Comparison of ENCODE assay signal across 18 cellular contexts in genomic region chr14:79721399-79722084, GRCh38.
DNase-seq lines count a peak whose midpoint lies in the region; ATAC-seq, FAIRE-seq and TF ChIP-seq lines count a peak whose summit lies in the region.
"Had no signal": no experiment of that assay in that cellular context is flagged by ENCODE, and none has a peak within 500 bp of the region (broad histone marks: within the 10 kb centered on the region; RNA-seq: fewer than 3 reads in every experiment).

No MANE protein-coding gene starts in this region.

- no peak for TF ChIP-seq RAD21 in K562 (CRISPR knock-in tag; conservative IDR thresholded peaks at IDR 0.05 in 1 of 2, IDR thresholded peaks at IDR 0.05 in 1 of 2)

- no peaks in the 10 kb centered on the region for H3K9me3 ChIP-seq in A673 (ENCODE audit: low read depth, low read length, poor library complexity, severe bottlenecking)
- H3K9me3 ChIP-seq in K562 (replicated peaks; ENCODE audit: control insufficient read depth, insufficient read depth, low read depth, low read length), result no peaks in the 10 kb centered on the region

- H3K79me2 ChIP-seq in K562 (ENCODE audit: control insufficient read depth, insufficient read depth, low read length), result no peaks in the 10 kb centered on the region

- H3K27me3 Mint-ChIP-seq in stimulated activated naive CD8-positive, alpha-beta T cell treated with anti-CD3 and anti-CD28 coated beads, Interleukin-15, amount 100 ng/mL, for 72 hours, result no peaks in the 10 kb centered on the region
- H3K27me3 Mint-ChIP-seq in activated CD4-positive, alpha-beta memory T cell treated with anti-CD3 and anti-CD28 coated beads for 36 hours, result no peaks in the 10 kb centered on the region
- H3K27me3 Mint-ChIP-seq: B cell had no signal

- H3K4me3 ChIP-seq in A673 (ENCODE audit: low read depth, low read length, poor library complexity, severe bottlenecking) (no peak overlapping the region), K562 (no peak overlapping the region), retinal pigment epithelial cell (ENCODE audit: low read length) (no peak overlapping the region)
- H3K4me3 ChIP-seq: BLaER1 treated with 17β-estradiol and CSF1 and Interleukin-3, amounts not matched to agents 10 nM and 100 nM had no signal

- no peaks in the 10 kb centered on the region for H3K9me1 ChIP-seq in K562 (ENCODE audit: control insufficient read depth, insufficient read depth, low read length)

- no peak overlapping the region for H3K4me2 ChIP-seq in K562 (ENCODE audit: insufficient read depth, low read length)
- H3K4me2 ChIP-seq: BLaER1 treated with 17β-estradiol and CSF1 and Interleukin-3, amounts not matched to agents 10 nM and 100 nM had no signal

- no TSS peak for BruUV-seq in A673 (replicated peaks; lab: Mats Ljungman, UMichigan)
- no TSS peak for BruUV-seq in K562 (replicated peaks; lab: Mats Ljungman, UMichigan)

- ATAC-seq in K562, result no peak
- ATAC-seq in stimulated activated naive CD8-positive, alpha-beta T cell treated with anti-CD3 and anti-CD28 coated beads, Interleukin-15, amount 100 ng/mL, for 72 hours, result no peak
- ATAC-seq: CD8-positive, alpha-beta T cell had no signal

- TF ChIP-seq CTCF in A673 (conservative IDR thresholded peaks at IDR 0.05; ENCODE audit: low read depth, low read length), result no peak
- TF ChIP-seq CTCF in K562 (IDR thresholded peaks at IDR 0.05 in 2 of 3, conservative IDR thresholded peaks at IDR 0.05 in 1 of 3; ENCODE audit: insufficient read depth in 2 of 3, low read depth in 1 of 3, low read length in 3 of 3), result no peak
- TF ChIP-seq CTCF in retinal pigment epithelial cell (conservative IDR thresholded peaks at IDR 0.05; ENCODE audit: low read depth, low read length), result no peak

- WGBS in K562 (ENCODE audit: insufficient coverage, low coverage, missing lambda C conversion rate), result 0% methylated on average over 5 of the region's 5 CpGs

- H3K27me3 ChIP-seq in A673 (replicated peaks; ENCODE audit: insufficient read depth, low read depth, low read length, poor library complexity) (no peaks in the 10 kb centered on the region), K562 (ENCODE audit: control insufficient read depth in 2 of 2, insufficient read depth in 2 of 2, low read length in 2 of 2) (no peaks in the 10 kb centered on the region)
- H3K27me3 ChIP-seq: BLaER1 treated with 17β-estradiol and CSF1 and Interleukin-3, amounts not matched to agents 10 nM and 100 nM had no signal

- intact Hi-C loops in A673 (cut with micrococcal nuclease; ENCODE audit: unreplicated experiment), result no loop called here
- intact Hi-C loops in K562 (cut with micrococcal nuclease), result no loop called here
- intact Hi-C loops in activated CD4-positive, alpha-beta memory T cell treated with anti-CD3 and anti-CD28 coated beads for 36 hours (cut with micrococcal nuclease), result no loop called here

- in situ Hi-C loops in K562 (cut with MboI), result no loop called here

- peak; percentile 15 for DNase-seq in A673 (ENCODE audit: low spot score)
- DNase-seq in NCI-H524 (lab: John Stamatoyannopoulos, UW), result peak; percentile 68 to 79
- no peak for DNase-seq in K562 (ENCODE audit: extremely low read depth in 1 of 4, low spot score in 3 of 4)
- DNase-seq in retinal pigment epithelial cell (ENCODE audit: low read depth), result peak; percentile 88
- DNase-seq in SIG-M5 (lab: John Stamatoyannopoulos, UW), result no peak
- DNase-seq in stimulated activated naive CD8-positive, alpha-beta T cell treated with anti-CD3 and anti-CD28 coated beads, Interleukin-15, amount 100 ng/mL, for 72 hours, result no peak
- DNase-seq in activated CD4-positive, alpha-beta memory T cell treated with anti-CD3 and anti-CD28 coated beads for 36 hours, result no peak
- DNase-seq: 8988T; Calu3; CD8-positive, alpha-beta T cell; H9 had no signal

- H4K20me1 ChIP-seq in K562 (replicated peaks; ENCODE audit: control insufficient read depth, insufficient read depth, low read length), result no peaks in the 10 kb centered on the region
- H4K20me1 ChIP-seq: BLaER1 treated with 17β-estradiol and CSF1 and Interleukin-3, amounts not matched to agents 10 nM and 100 nM had no signal

- H3K36me3 ChIP-seq in A673 (ENCODE audit: insufficient read depth, low read length, poor library complexity, severe bottlenecking), result no peaks in the 10 kb centered on the region
- H3K36me3 ChIP-seq in K562 (ENCODE audit: control insufficient read depth, insufficient read depth, low read length), result no peaks in the 10 kb centered on the region
- H3K36me3 ChIP-seq: BLaER1 treated with 17β-estradiol and CSF1 and Interleukin-3, amounts not matched to agents 10 nM and 100 nM had no signal

- FAIRE-seq in K562 (lab: Jason Lieb, UNC), result no peak
- FAIRE-seq: G401.6, GM12891, GM19239, H1, HTR-8/SVneo had no signal

- no peak overlapping the region for H2AFZ ChIP-seq in K562 (ENCODE audit: low read depth, low read length)

- no peak overlapping the region for H3K9ac ChIP-seq in K562 (ENCODE audit: insufficient read depth in 1 of 2, low read depth in 2 of 2, low read length in 2 of 2)
- H3K9ac ChIP-seq: BLaER1 treated with 17β-estradiol and CSF1 and Interleukin-3, amounts not matched to agents 10 nM and 100 nM had no signal

- POLR2A ChIA-PET in A673 (lab: Charles Lee; ENCODE audit: low non-redundant PET), result no interaction called here
- POLR2A ChIA-PET in K562 (lab: Yijun Ruan, JAX), result no interaction called here
- POLR2A ChIA-PET in activated CD4-positive, alpha-beta memory T cell treated with anti-CD3 and anti-CD28 coated beads for 36 hours (lab: Charles Lee), result no interaction called here

- H3K27ac Mint-ChIP-seq in stimulated activated naive CD8-positive, alpha-beta T cell treated with anti-CD3 and anti-CD28 coated beads, Interleukin-15, amount 100 ng/mL, for 72 hours, result no peak overlapping the region
- no peak overlapping the region for H3K27ac Mint-ChIP-seq in activated CD4-positive, alpha-beta memory T cell treated with anti-CD3 and anti-CD28 coated beads for 36 hours
- H3K27ac Mint-ChIP-seq: B cell; CD8-positive, alpha-beta T cell; H9 had no signal

- no peak for TF ChIP-seq EP300 in K562 (IDR thresholded peaks at IDR 0.05; ENCODE audit: low read length)

- H3K27ac ChIP-seq in A673 (ENCODE audit: low read depth, low read length, poor library complexity, severe bottlenecking) (no peak overlapping the region), K562 (ENCODE audit: extremely low read depth, low read depth, low read length) (no peak overlapping the region)
- H3K27ac ChIP-seq: BLaER1 treated with 17β-estradiol and CSF1 and Interleukin-3, amounts not matched to agents 10 nM and 100 nM had no signal

- TF ChIP-seq POLR2A in K562 (conservative IDR thresholded peaks at IDR 0.05), result no peak

- H3K9me3 Mint-ChIP-seq in stimulated activated naive CD8-positive, alpha-beta T cell treated with anti-CD3 and anti-CD28 coated beads, Interleukin-15, amount 100 ng/mL, for 72 hours, result peaks cover 0 to 28% of the 10 kb centered on the region in 2 donors
- no peaks in the 10 kb centered on the region for H3K9me3 Mint-ChIP-seq in activated CD4-positive, alpha-beta memory T cell treated with anti-CD3 and anti-CD28 coated beads for 36 hours
- H3K9me3 Mint-ChIP-seq: CD8-positive, alpha-beta T cell; H9 had no signal

- H3K4me1 ChIP-seq in A673 (ENCODE audit: insufficient read depth, low read length, poor library complexity, severe bottlenecking), result peaks cover 6% of the 10 kb centered on the region
- no peaks in the 10 kb centered on the region for H3K4me1 ChIP-seq in K562 (replicated peaks in 1 of 2; ENCODE audit: control insufficient read depth in 2 of 2, insufficient read depth in 2 of 2, low read length in 2 of 2)
- H3K4me1 ChIP-seq: BLaER1 treated with 17β-estradiol and CSF1 and Interleukin-3, amounts not matched to agents 10 nM and 100 nM had no signal

- no peaks in the 10 kb centered on the region for H3K36me3 Mint-ChIP-seq in activated CD4-positive, alpha-beta memory T cell treated with anti-CD3 and anti-CD28 coated beads for 36 hours
- H3K36me3 Mint-ChIP-seq: CD8-positive, alpha-beta T cell had no signal

- H3K4me1 Mint-ChIP-seq in stimulated activated naive CD8-positive, alpha-beta T cell treated with anti-CD3 and anti-CD28 coated beads, Interleukin-15, amount 100 ng/mL, for 72 hours, result no peaks in the 10 kb centered on the region
- no peaks in the 10 kb centered on the region for H3K4me1 Mint-ChIP-seq in activated CD4-positive, alpha-beta memory T cell treated with anti-CD3 and anti-CD28 coated beads for 36 hours (ENCODE audit: low read depth)
- H3K4me1 Mint-ChIP-seq: B cell had no signal

- CTCF ChIA-PET in A673 (lab: Charles Lee) (no interaction called here), K562 (lab: Yijun Ruan, JAX; ENCODE audit: low intra/inter-chr PET ratio) (no interaction called here)
- CTCF ChIA-PET in activated CD4-positive, alpha-beta memory T cell treated with anti-CD3 and anti-CD28 coated beads for 36 hours (lab: Charles Lee), result no interaction called here

- H3K4me3 Mint-ChIP-seq in stimulated activated naive CD8-positive, alpha-beta T cell treated with anti-CD3 and anti-CD28 coated beads, Interleukin-15, amount 100 ng/mL, for 72 hours, result no peak overlapping the region
- no peak overlapping the region for H3K4me3 Mint-ChIP-seq in activated CD4-positive, alpha-beta memory T cell treated with anti-CD3 and anti-CD28 coated beads for 36 hours
- H3K4me3 Mint-ChIP-seq: B cell; CD8-positive, alpha-beta T cell; H9 had no signal

TF ChIP-seq in K562, 482 proteins besides CTCF, POLR2A, EP300 and RAD21 (continues in another document):
- TF ChIP-seq NFIC (IDR thresholded peaks at IDR 0.05), result peak; percentile 71
- no peak for TF ChIP-seq CC2D1A (IDR thresholded peaks at IDR 0.05)
- no peak for TF ChIP-seq TFE3 (CRISPR knock-in tag; IDR thresholded peaks at IDR 0.05)
- TF ChIP-seq ZNF232 (CRISPR knock-in tag; IDR thresholded peaks at IDR 0.05), result no peak

Comparison
In these comparisons a context has a peak if more than half of its experiments do, and no peak if none do; other contexts are left out.
1. DNase-seq: peak in A673 (single experiment), NCI-H524 (2 of 2) and retinal pigment epithelial cell (single experiment); none in K562 (0 of 4), SIG-M5 (single experiment), stimulated activated naive CD8-positive, alpha-beta T cell treated with anti-CD3 and anti-CD28 coated beads, Interleukin-15, amount 100 ng/mL, for 72 hours (0 of 2) and activated CD4-positive, alpha-beta memory T cell treated with anti-CD3 and anti-CD28 coated beads for 36 hours (single experiment).